In the genomic region with DNA sequence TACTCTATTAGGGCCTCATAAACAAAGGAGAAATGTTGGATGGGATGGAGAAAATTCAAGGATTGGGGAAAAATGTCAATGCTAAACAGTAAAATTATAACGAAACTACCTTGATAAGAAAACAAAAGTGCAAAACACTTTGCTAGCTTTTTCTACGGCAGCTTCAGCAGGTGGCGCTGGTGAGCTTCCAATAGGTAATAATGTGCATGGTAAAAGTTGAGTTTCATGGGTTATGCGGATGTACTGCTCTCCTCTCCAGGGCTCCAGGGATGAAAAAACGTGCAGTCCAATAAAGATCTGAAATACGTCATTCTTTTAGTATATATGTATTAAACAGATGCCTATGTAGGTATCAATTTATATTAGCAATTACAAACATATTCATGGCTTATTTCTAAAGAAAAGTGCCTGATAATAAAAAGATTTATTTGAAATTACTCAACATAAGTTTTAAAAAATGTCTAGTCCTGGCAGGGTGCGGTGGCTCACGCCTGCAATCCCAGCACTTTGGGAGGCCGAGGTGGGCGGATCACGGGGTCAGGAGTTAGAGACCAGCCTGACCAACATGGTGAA, we compare ENCODE assay signal across 8 cellular contexts.
A peak's percentile ranks its signal among the peaks of the same experiment; 100 is the strongest.
DNase-seq lines count a peak whose midpoint lies in the region; ATAC-seq and TF ChIP-seq lines count a peak whose summit lies in the region.

No MANE protein-coding gene starts in this region.

- peak; percentile 66 for TF ChIP-seq CTCF in thoracic aorta (IDR thresholded peaks at IDR 0.05)

- no peak overlapping the region for H3K14ac ChIP-seq in mesenchymal stem cell (ENCODE audit: low read length in 2 of 2)

- DNase-seq in activated T-cell treated with anti-CD3 and anti-CD28 coated beads for 48 hours (ENCODE audit: low read depth) (peak; percentile 32), activated T-cell treated with anti-CD3 and anti-CD28 coated beads for 4 hours (no peak), H4 (ENCODE audit: low spot score) (peak; percentile 74), LoVo (ENCODE audit: low spot score) (peak; percentile 56), SJCRH30 (peak; percentile 56 to 75), dermis blood vessel endothelial cell (peak; percentile 71), mesenchymal stem cell (peak; percentile 51), thoracic aorta (ENCODE audit: low spot score) (no peak)

- H3K4me3 ChIP-seq in SJCRH30 (no peak overlapping the region), mesenchymal stem cell (ENCODE audit: insufficient read depth in 1 of 2, low read depth in 1 of 2, low read length in 2 of 2) (peak overlapping the region in 1 of 2 experiments; percentile 36), thoracic aorta (no peak overlapping the region)

- H3K36me3 ChIP-seq in SJCRH30 (no peaks in the 10 kb centered on the region), mesenchymal stem cell (ENCODE audit: control insufficient read depth in 1 of 2, insufficient read depth in 2 of 2, low read depth in 1 of 2, low read length in 2 of 2) (no peaks in the 10 kb centered on the region), thoracic aorta (no peaks in the 10 kb centered on the region)

- H3K27me3 ChIP-seq in SJCRH30 (peaks cover 11% of the 10 kb centered on the region; the same call in 1 of the 2 replicates), mesenchymal stem cell (ENCODE audit: control insufficient read depth in 1 of 2, insufficient read depth in 1 of 2, low read length in 2 of 2) (no peaks in the 10 kb centered on the region), thoracic aorta (replicated peaks; ENCODE audit: insufficient read depth) (no peaks in the 10 kb centered on the region)

- peak overlapping the region; percentile 72 for H3K9ac ChIP-seq in mesenchymal stem cell (ENCODE audit: low read length)

- H3K4me1 ChIP-seq in SJCRH30 (no peaks in the 10 kb centered on the region), mesenchymal stem cell (ENCODE audit: control insufficient read depth, insufficient read depth, low read depth, low read length) (no peaks in the 10 kb centered on the region), thoracic aorta (ENCODE audit: control insufficient read depth in 1 of 2, low read depth in 2 of 2) (no peaks in the 10 kb centered on the region)

- H3K27ac ChIP-seq in SJCRH30: no peak overlapping the region
- no peak overlapping the region for H3K27ac ChIP-seq in mesenchymal stem cell (ENCODE audit: low read length, poor library complexity, severe bottlenecking)
- no peak overlapping the region for H3K27ac ChIP-seq in thoracic aorta

- no peak overlapping the region for H2AFZ ChIP-seq in mesenchymal stem cell (ENCODE audit: low read depth, low read length)

- no peak overlapping the region for H2BK5ac ChIP-seq in mesenchymal stem cell (ENCODE audit: low read depth, low read length, poor library complexity, severe bottlenecking)

- H3K9me3 ChIP-seq in SJCRH30 (replicated peaks) (no peaks in the 10 kb centered on the region), mesenchymal stem cell (ENCODE audit: control insufficient read depth, low read length) (no peaks in the 10 kb centered on the region), thoracic aorta (no peaks in the 10 kb centered on the region)

- H3K18ac ChIP-seq in mesenchymal stem cell (ENCODE audit: low read depth in 1 of 2, low read length in 2 of 2): no peak overlapping the region

- H2AK5ac ChIP-seq in mesenchymal stem cell (ENCODE audit: low read length, severe bottlenecking): no peak overlapping the region

- no peak overlapping the region for H2BK15ac ChIP-seq in mesenchymal stem cell (ENCODE audit: low read depth, poor library complexity, severe bottlenecking)

- no peak overlapping the region for H4K91ac ChIP-seq in mesenchymal stem cell (ENCODE audit: low read length)

- peak overlapping the region; percentile 9 for H3K4me2 ChIP-seq in mesenchymal stem cell (ENCODE audit: low read length, poor library complexity, severe bottlenecking)

- no peak overlapping the region for H3K23ac ChIP-seq in mesenchymal stem cell (ENCODE audit: low read length in 2 of 2)

- 46% methylated on average over 8 of the region's 11 CpGs for WGBS in mesenchymal stem cell

- H2BK120ac ChIP-seq in mesenchymal stem cell (ENCODE audit: low read depth, low read length): no peak overlapping the region

- no peak overlapping the region for H3K4ac ChIP-seq in mesenchymal stem cell (ENCODE audit: low read depth in 1 of 2, low read length in 2 of 2)

- no peak overlapping the region for H2BK12ac ChIP-seq in mesenchymal stem cell (ENCODE audit: low read length in 2 of 2)

- no peak for ATAC-seq in thoracic aorta (ENCODE audit: insufficient number of reproducible peaks, low FRiP score, low read depth)

- no peak overlapping the region for H4K8ac ChIP-seq in mesenchymal stem cell (ENCODE audit: low read length)

- no peaks in the 10 kb centered on the region for H3K79me1 ChIP-seq in mesenchymal stem cell (replicated peaks; ENCODE audit: low read length, poor library complexity, severe bottlenecking)

Comparison
In these comparisons a context has a peak if more than half of its experiments do, and no peak if none do; other contexts are left out.
1. DNase-seq: peak in activated T-cell treated with anti-CD3 and anti-CD28 coated beads for 48 hours (single experiment), H4 (single experiment), LoVo (single experiment), SJCRH30 (2 of 2), dermis blood vessel endothelial cell (single experiment) and mesenchymal stem cell (single experiment); none in activated T-cell treated with anti-CD3 and anti-CD28 coated beads for 4 hours (single experiment) and thoracic aorta (single experiment).